ENCODE assay signal across 8 cellular contexts in the genomic region with DNA sequence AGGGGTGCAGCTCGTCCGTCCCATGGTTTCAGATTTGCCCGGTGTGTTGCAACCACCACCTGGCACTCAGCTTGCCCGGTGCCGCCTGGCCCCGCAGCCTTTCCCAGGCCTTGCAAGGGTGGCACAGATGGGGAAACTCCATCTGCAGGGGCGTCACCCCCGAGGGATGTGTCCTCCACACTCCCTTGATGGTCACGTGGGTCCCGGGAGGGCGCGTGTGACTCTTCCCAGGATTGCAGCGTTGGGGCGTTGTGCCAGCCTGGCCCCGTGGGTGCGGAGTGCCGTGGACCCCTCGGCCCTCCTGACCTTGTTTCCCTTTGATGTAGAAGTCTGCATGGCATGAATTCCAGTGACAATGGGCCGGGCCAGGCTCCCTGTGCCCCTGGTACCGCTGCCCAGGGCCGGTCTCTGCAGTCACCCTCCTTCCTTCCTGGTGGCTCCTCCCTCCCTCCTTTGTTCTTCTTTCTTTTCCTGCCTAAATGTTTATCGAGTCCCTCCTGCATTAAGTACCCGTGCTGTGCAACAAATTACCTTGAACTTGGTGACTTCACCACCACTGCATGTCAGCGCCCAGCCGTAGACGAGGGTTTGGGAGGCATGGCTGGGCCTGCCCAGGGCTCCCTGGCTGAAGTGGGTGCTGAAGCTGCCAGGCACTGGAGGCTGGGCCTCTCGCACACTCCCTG. TPM values are rescaled to one million over a fixed set of nuclear protein-coding genes. Genes with fewer than 3 reads are reported as not detected.
DNase-seq lines count a peak whose midpoint lies in the region; ATAC-seq and TF ChIP-seq lines count a peak whose summit lies in the region.

No MANE protein-coding gene starts in this region.

- H3K27me3 ChIP-seq in fibroblast of lung (ENCODE audit: control insufficient read depth, insufficient read depth, low read length): no peaks in the 10 kb centered on the region

- H3K4me3 ChIP-seq in fibroblast of lung (replicated peaks in 1 of 4; ENCODE audit: control extremely low read depth in 1 of 4, insufficient read depth in 1 of 4, low read depth in 3 of 4, low read length in 4 of 4): no peak overlapping the region

- H3K9ac ChIP-seq in fibroblast of lung (ENCODE audit: insufficient read depth, low read length): no peak overlapping the region

- H3K36me3 ChIP-seq in fibroblast of lung (ENCODE audit: control insufficient read depth, insufficient read depth, low read length): no peaks in the 10 kb centered on the region

- no peak overlapping the region for H3K4me3 Mint-ChIP-seq in T-helper 1 cell treated with Interleukin-12 subunit alpha and Interleukin-12 subunit beta and Interleukin-4 antibody, amounts not matched to agents 30 μg/mL and 1 μg/mL, for 36 hours
- peak overlapping the region; percentile 34 for H3K4me3 Mint-ChIP-seq in type B pancreatic cell
- H3K4me3 Mint-ChIP-seq in activated naive CD4-positive, alpha-beta T cell treated with anti-CD3 and anti-CD28 coated beads for 36 hours: no peak overlapping the region

- TF ChIP-seq CTCF in fibroblast of lung (conservative IDR thresholded peaks at IDR 0.05 in 1 of 2, IDR thresholded peaks at IDR 0.05 in 1 of 2; ENCODE audit: low read depth in 1 of 2, low read length in 2 of 2) (no peak), type B pancreatic cell (conservative IDR thresholded peaks at IDR 0.05) (no peak)

- H3K27ac ChIP-seq in fibroblast of lung (ENCODE audit: insufficient read depth, low read length): no peak overlapping the region

- peak overlapping the region; percentile 39 for H3K27ac Mint-ChIP-seq in T-helper 1 cell treated with Interleukin-12 subunit alpha and Interleukin-12 subunit beta and Interleukin-4 antibody, amounts not matched to agents 30 μg/mL and 1 μg/mL, for 36 hours
- peak overlapping the region; percentile 75 for H3K27ac Mint-ChIP-seq in type B pancreatic cell
- no peak overlapping the region for H3K27ac Mint-ChIP-seq in activated naive CD4-positive, alpha-beta T cell treated with anti-CD3 and anti-CD28 coated beads for 36 hours

- no peaks in the 10 kb centered on the region for H3K36me3 Mint-ChIP-seq in T-helper 1 cell treated with Interleukin-12 subunit alpha and Interleukin-12 subunit beta and Interleukin-4 antibody, amounts not matched to agents 30 μg/mL and 1 μg/mL, for 36 hours (ENCODE audit: low read depth)
- H3K36me3 Mint-ChIP-seq in type B pancreatic cell: no peaks in the 10 kb centered on the region
- H3K36me3 Mint-ChIP-seq in activated naive CD4-positive, alpha-beta T cell treated with anti-CD3 and anti-CD28 coated beads for 36 hours (ENCODE audit: low read depth): no peaks in the 10 kb centered on the region

- no peaks in the 10 kb centered on the region for H3K27me3 Mint-ChIP-seq in T-helper 1 cell treated with Interleukin-12 subunit alpha and Interleukin-12 subunit beta and Interleukin-4 antibody, amounts not matched to agents 30 μg/mL and 1 μg/mL, for 36 hours (ENCODE audit: low read depth)
- H3K27me3 Mint-ChIP-seq in type B pancreatic cell: no peaks in the 10 kb centered on the region
- no peaks in the 10 kb centered on the region for H3K27me3 Mint-ChIP-seq in activated naive CD4-positive, alpha-beta T cell treated with anti-CD3 and anti-CD28 coated beads for 36 hours (ENCODE audit: low read depth)

- H3K9me3 Mint-ChIP-seq in T-helper 1 cell treated with Interleukin-12 subunit alpha and Interleukin-12 subunit beta and Interleukin-4 antibody, amounts not matched to agents 30 μg/mL and 1 μg/mL, for 36 hours: no peaks in the 10 kb centered on the region
- H3K9me3 Mint-ChIP-seq in type B pancreatic cell: no peaks in the 10 kb centered on the region
- H3K9me3 Mint-ChIP-seq in activated naive CD4-positive, alpha-beta T cell treated with anti-CD3 and anti-CD28 coated beads for 36 hours: no peaks in the 10 kb centered on the region

- peaks cover 12% of the 10 kb centered on the region for H3K4me1 Mint-ChIP-seq in T-helper 1 cell treated with Interleukin-12 subunit alpha and Interleukin-12 subunit beta and Interleukin-4 antibody, amounts not matched to agents 30 μg/mL and 1 μg/mL, for 36 hours (ENCODE audit: low read depth)
- H3K4me1 Mint-ChIP-seq in type B pancreatic cell (ENCODE audit: unreplicated experiment): peaks cover 8% of the 10 kb centered on the region
- H3K4me1 Mint-ChIP-seq in activated naive CD4-positive, alpha-beta T cell treated with anti-CD3 and anti-CD28 coated beads for 36 hours (ENCODE audit: low read depth): peaks cover 7% of the 10 kb centered on the region

- peaks cover 4% of the 10 kb centered on the region for H3K4me1 ChIP-seq in fibroblast of lung (ENCODE audit: control insufficient read depth, extremely low read depth, insufficient read depth, low read length)

- ATAC-seq in HG02973 (IDR thresholded peaks at IDR 0.05; ENCODE audit: unreplicated experiment): no peak
- no peak for ATAC-seq in HG03139 (IDR thresholded peaks at IDR 0.05; ENCODE audit: unreplicated experiment)

- H2AFZ ChIP-seq in fibroblast of lung (ENCODE audit: low read length): no peak overlapping the region

- no peaks in the 10 kb centered on the region for H3K79me2 ChIP-seq in fibroblast of lung (ENCODE audit: control insufficient read depth, insufficient read depth, low read length)

- no peaks in the 10 kb centered on the region for H3K9me3 ChIP-seq in fibroblast of lung (ENCODE audit: control insufficient read depth, insufficient read depth, low read depth, low read length)

- peak overlapping the region; percentile 0 for H3K4me2 ChIP-seq in fibroblast of lung (ENCODE audit: extremely low read depth, insufficient read depth, low read length)

- CTCF ChIA-PET in activated naive CD4-positive, alpha-beta T cell treated with anti-CD3 and anti-CD28 coated beads for 36 hours (lab: Charles Lee): interaction anchor here (0.6 to 1.4 kb wide), 5 partner anchors 152 to 192 kb away, joined by 3 to 4 read pairs (median 3); no protein-coding TSS in a partner anchor

- no peaks in the 10 kb centered on the region for H4K20me1 ChIP-seq in fibroblast of lung (ENCODE audit: control insufficient read depth, extremely low read depth, insufficient read depth, low read length)

- DNase-seq in T-helper 1 cell (no peak), NOMO-1 treated with DMSO at 0.1 percent for 48 hours (lab: John Stamatoyannopoulos, UW; ENCODE audit: unreplicated experiment) (peak; percentile 22), fibroblast of lung (ENCODE audit: low read depth in 2 of 2) (no peak), type B pancreatic cell (ENCODE audit: extremely low spot score, unreplicated experiment) (no peak)
- no peak for DNase-seq in activated naive CD4-positive, alpha-beta T cell treated with anti-CD3 and anti-CD28 coated beads for 36 hours

- intact Hi-C loops in activated naive CD4-positive, alpha-beta T cell treated with anti-CD3 and anti-CD28 coated beads for 36 hours (cut with micrococcal nuclease): no loop called here

RNA-seq across cellular contexts. Expression of a gene that starts 22.9 kb away (rescaled TPM):
- total RNA-seq in fibroblast of lung (12.7 and 14.4 TPM in 2 replicates), type B pancreatic cell (ENCODE audit: low replicate concordance) (29.5 and 43.6 TPM in 2 replicates)
- 8.6 and 14.0 TPM in 2 replicates for polyA plus RNA-seq in fibroblast of lung
- 16.9 and 26.7 TPM in 2 replicates for polyA plus RNA-seq in fibroblast of lung (2012)
- polyA minus RNA-seq in fibroblast of lung (ENCODE audit: low replicate concordance): 15.7 and 56.9 TPM in 2 replicates
- total RNA-seq in activated naive CD4-positive, alpha-beta T cell treated with anti-CD3 and anti-CD28 coated beads for 36 hours: 10 to 100 TPM; 33.6 to 35.5 TPM

RNA-seq across cellular contexts. Expression of a gene that starts 36.2 kb away (rescaled TPM):
- 9.8 and 24.8 TPM in 2 replicates for total RNA-seq in fibroblast of lung
- 72.5 and 120 TPM in 2 replicates for polyA plus RNA-seq in fibroblast of lung
- polyA plus RNA-seq in fibroblast of lung (2012): 94.6 and 141 TPM in 2 replicates
- 22.9 and 26.3 TPM in 2 replicates for polyA minus RNA-seq in fibroblast of lung (ENCODE audit: low replicate concordance)
- 45.4 and 78.2 TPM in 2 replicates for total RNA-seq in type B pancreatic cell (ENCODE audit: low replicate concordance)
- 10 to 100 TPM; 22.8 to 23.0 TPM for total RNA-seq in activated naive CD4-positive, alpha-beta T cell treated with anti-CD3 and anti-CD28 coated beads for 36 hours

RNA-seq across cellular contexts. Expression of a gene that starts 52.7 kb away (rescaled TPM):
- 28.8 and 44.9 TPM in 2 replicates for total RNA-seq in fibroblast of lung
- 29.4 and 39.0 TPM in 2 replicates for polyA plus RNA-seq in fibroblast of lung
- 42.0 and 55.7 TPM in 2 replicates for polyA plus RNA-seq in fibroblast of lung (2012)
- 58.7 and 118 TPM in 2 replicates for polyA minus RNA-seq in fibroblast of lung (ENCODE audit: low replicate concordance)
- 57.6 and 59.2 TPM in 2 replicates for total RNA-seq in type B pancreatic cell (ENCODE audit: low replicate concordance)
- 10 to 100 TPM; 57.9 to 64.1 TPM for total RNA-seq in activated naive CD4-positive, alpha-beta T cell treated with anti-CD3 and anti-CD28 coated beads for 36 hours
